10 cellular contexts compared by ENCODE assay signal in genomic region chr4:2583517-2583916, GRCh38. TPM values are rescaled to one million over a fixed set of nuclear protein-coding genes. Genes with fewer than 3 reads are reported as not detected.
DNase-seq lines count a peak whose midpoint lies in the region; ATAC-seq, FAIRE-seq and TF ChIP-seq lines count a peak whose summit lies in the region.
"Had no signal": no experiment of that assay in that cellular context is flagged by ENCODE, and none has a peak within 500 bp of the region (broad histone marks: within the 10 kb centered on the region; RNA-seq: fewer than 3 reads in every experiment).

No MANE protein-coding gene starts in this region.

- H3K79me2 ChIP-seq in HepG2 (ENCODE audit: insufficient read depth, low read length) = peaks cover 97% of the 10 kb centered on the region

- in situ Hi-C loops in HepG2 (cut with HindIII; ENCODE audit: extremely low pct_ligation_motif_present, low pct_unique_long_range_greater_than_20kb) = no loop called here

- no peak overlapping the region for H2AFZ ChIP-seq in HepG2 (ENCODE audit: low read length)

- H3K27ac Mint-ChIP-seq in HFFc6 (peak overlapping the region; percentile 37; the same call in 1 of the 2 replicates), brain (peak overlapping the region in 4 of 5 experiments; percentile 25 to 90 (median 50))

- H3K27me3 Mint-ChIP-seq in HFFc6 (ENCODE audit: insufficient read depth) = no peaks in the 10 kb centered on the region; the same call in 1 of the 2 replicates
- H3K27me3 Mint-ChIP-seq in brain = no peaks in the 10 kb centered on the region

- peak overlapping the region; percentile 57 for H3K4me2 ChIP-seq in A549
- H3K4me2 ChIP-seq in HepG2 (ENCODE audit: low read depth, low read length) = no peak overlapping the region

- TF ChIP-seq CTCF in A549 (IDR thresholded peaks at IDR 0.05) = no peak
- no peak for TF ChIP-seq CTCF in HFFc6 (IDR thresholded peaks at IDR 0.05)
- no peak for TF ChIP-seq CTCF in brain (conservative IDR thresholded peaks at IDR 0.05)
- no peak for TF ChIP-seq CTCF in HepG2 (CRISPR knock-in tag; IDR thresholded peaks at IDR 0.05)

- intact Hi-C loops in HepG2 (cut with micrococcal nuclease; ENCODE audit: unreplicated experiment) = no loop called here

- WGBS in A549 (ENCODE audit: missing lambda C conversion rate) = 53% methylated on average over 4 of the region's 4 CpGs
- WGBS in HepG2 (ENCODE audit: low lambda C conversion rate) = 54% methylated on average over 4 of the region's 4 CpGs

- no TSS peak for BruUV-seq in HepG2 (replicated peaks; lab: Mats Ljungman, UMichigan)

- peaks cover 12% of the 10 kb centered on the region for H3K36me3 Mint-ChIP-seq in HFFc6 (ENCODE audit: low read depth)
- peaks cover 60% of the 10 kb centered on the region for H3K36me3 Mint-ChIP-seq in brain

- H3K4me3 ChIP-seq in A549 (no peak overlapping the region), HepG2 (replicated peaks in 1 of 3; ENCODE audit: insufficient read depth in 1 of 3, low read depth in 2 of 3, low read length in 3 of 3) (no peak overlapping the region)

- no peak overlapping the region for H3K9ac ChIP-seq in HepG2 (ENCODE audit: insufficient read depth, low read depth, low read length)

- H3K4me1 Mint-ChIP-seq in HFFc6 (ENCODE audit: low read depth) (peaks cover 42% of the 10 kb centered on the region), brain (peaks cover 52% of the 10 kb centered on the region)

- 0 out of 5 replicates have a peak, but pooled peaks cover 0 to 1% of the 10 kb centered on the region in 2 experiments for H3K36me3 ChIP-seq in HepG2 (replicated peaks in 1 of 2; ENCODE audit: control insufficient read depth in 1 of 2, insufficient read depth in 2 of 2, low read length in 2 of 2)

- TF ChIP-seq EP300 in A549 (IDR thresholded peaks at IDR 0.05) = no peak
- no peak for TF ChIP-seq EP300 in HepG2 (IDR thresholded peaks at IDR 0.05; ENCODE audit: low read depth in 2 of 2, low read length in 2 of 2)
- TF ChIP-seq EP300 in HepG2 (CRISPR knock-in tag; IDR thresholded peaks at IDR 0.05; ENCODE audit: borderline replicate concordance) = no peak

- H3K4me1 ChIP-seq in A549 (peaks cover 17% of the 10 kb centered on the region), HepG2 (ENCODE audit: insufficient read depth, low read length) (peaks cover 31% of the 10 kb centered on the region)

- DNase-seq in A549 (ENCODE audit: low read depth in 1 of 2, low spot score in 1 of 2) (peak in 1 of 2 experiments; percentile 21), HFFc6 (no peak), HepG2 (ENCODE audit: low spot score) (no peak), NCI-H1092 (lab: John Stamatoyannopoulos, UW) (no peak), Kasumi-1 (lab: John Stamatoyannopoulos, UW) (no peak)
- DNase-seq: NCI-H1436 had no signal

- H3K9me3 ChIP-seq in A549 (no peaks in the 10 kb centered on the region), HepG2 (ENCODE audit: low read length) (no peaks in the 10 kb centered on the region)

- CTCF ChIA-PET in A549 (lab: Yijun Ruan, JAX) (no interaction called here), HepG2 (lab: Yijun Ruan, JAX; ENCODE audit: low intra/inter-chr PET ratio, low total read pairs) (no interaction called here)

- TF ChIP-seq POLR2A in A549 (IDR thresholded peaks at IDR 0.05; ENCODE audit: low read length) = no peak
- TF ChIP-seq POLR2A in HepG2 (IDR thresholded peaks at IDR 0.05; ENCODE audit: insufficient read depth in 1 of 2, low read depth in 2 of 2, low read length in 2 of 2) = no peak

- ATAC-seq in A549 (peak; percentile 24 to 61; a peak in 4 of 6 replicates), HepG2 (peak; percentile 60), HG03439 (IDR thresholded peaks at IDR 0.05; ENCODE audit: unreplicated experiment) (no peak), HG03432 (IDR thresholded peaks at IDR 0.05; ENCODE audit: unreplicated experiment) (no peak)

- H3K9me3 Mint-ChIP-seq in HFFc6 = peaks cover 4% of the 10 kb centered on the region; the same call in 1 of the 2 replicates
- H3K9me3 Mint-ChIP-seq in brain = peaks cover 9 to 29% (median 16%) of the 10 kb centered on the region in 5 experiments

- FAIRE-seq in A549 (lab: Jason Lieb, UNC) (no peak), HepG2 (lab: Jason Lieb, UNC) (no peak)
- FAIRE-seq: islet of Langerhans had no signal

- H4K20me1 ChIP-seq in HepG2 (ENCODE audit: insufficient read depth, low read length) = peaks cover 50% of the 10 kb centered on the region

- H3K27me3 ChIP-seq in HepG2 (ENCODE audit: control insufficient read depth in 1 of 2, insufficient read depth in 2 of 2, low read length in 2 of 2) = no peaks in the 10 kb centered on the region

- POLR2A ChIA-PET in A549 (lab: Yijun Ruan, JAX) (no interaction called here), HepG2 (lab: Yijun Ruan, JAX) (no interaction called here)

- peak overlapping the region; percentile 2 to 13; a peak in 1 of 6 replicates for H3K27ac ChIP-seq in A549
- H3K27ac ChIP-seq in HepG2 (ENCODE audit: extremely low read length, insufficient read depth, low read length) = peak overlapping the region; percentile 8

- H3K4me3 Mint-ChIP-seq in HFFc6 (no peak overlapping the region), brain (peak overlapping the region in 3 of 5 experiments; percentile 23 to 70 (median 27))

- TF ChIP-seq RAD21 in A549 (conservative IDR thresholded peaks at IDR 0.05 in 1 of 2, IDR thresholded peaks at IDR 0.05 in 1 of 2) (no peak), HepG2 (CRISPR knock-in tag; IDR thresholded peaks at IDR 0.05) (no peak)

TF ChIP-seq in A549, 52 proteins besides CTCF, POLR2A, EP300 and RAD21:
- peak in 1 of 2 experiments; percentile 17; a peak in 1 of 4 replicates for TF ChIP-seq CEBPB (IDR thresholded peaks at IDR 0.05)
- no peak for TF ChIP-seq NR3C1 (IDR thresholded peaks at IDR 0.05)

TF ChIP-seq in HepG2, 621 proteins besides CTCF, POLR2A, EP300 and RAD21 (continues in another document):
- TF ChIP-seq CEBPB (IDR thresholded peaks at IDR 0.05; ENCODE audit: borderline replicate concordance, low read depth, low read length) (peak; percentile 36; the same call in 1 of the 2 replicates), ZGPAT (CRISPR knock-in tag; IDR thresholded peaks at IDR 0.05) (no peak)

RNA-seq across cellular contexts. Expression of gene FAM193A, which starts 47.1 kb away (rescaled TPM):
- polyA plus RNA-seq in A549 (2011; rRNA removed) (4.5 and 5.7 TPM in 2 replicates), A549 (2017; fragmentation: RNase III; extraction: RNeasy Plus Mini Kit Qiagen cat#74134 plus additional on column Dnase treatment) (6.7 to 7.0 TPM (median 6.8 TPM) in 3 replicates), brain (ENCODE audit: insufficient read depth, low read depth, low replicate concordance) (21.6 TPM), HepG2 (2011; rRNA removed) (5.7 and 6.0 TPM in 2 replicates)
- polyA plus RNA-seq in A549 (2012; cell fraction: cytosol; rRNA removed) = 5.0 and 5.9 TPM in 2 replicates
- polyA plus RNA-seq in A549 (2012; cell fraction: nucleus; rRNA removed) = 20.2 and 22.7 TPM in 2 replicates
- polyA minus RNA-seq in A549 (2011; rRNA and poly(A)+ RNA removed) = 19.1 and 23.8 TPM in 2 replicates
- 10 to 100 TPM; 20.4 to 22.3 (median 20.8) TPM for total RNA-seq in HFFc6 (2021; fragmentation: NEBNext Ultra II Directional; extraction: Animal tissue kit (Norgen Biotek cat#: 25700))
- 7.2 and 8.7 TPM in 2 replicates for total RNA-seq in HepG2 (2016; rRNA removed; fragmentation: Illumina TruSeq; extraction: Trizol)
- total RNA-seq in HepG2 (2016; cell fraction: cytosol; rRNA removed; fragmentation: Illumina TruSeq; extraction: Trizol; ENCODE audit: low read depth) = 10.0 and 11.2 TPM in 2 replicates
- 6.1 and 8.2 TPM in 2 replicates for total RNA-seq in HepG2 (2016; cell fraction: insoluble cytoplasmic fraction; rRNA removed; fragmentation: Illumina TruSeq; extraction: Trizol)
- total RNA-seq in HepG2 (2016; cell fraction: membrane; rRNA removed; fragmentation: Illumina TruSeq; extraction: Trizol) = 9.2 and 9.9 TPM in 2 replicates
- total RNA-seq in HepG2 (2016; cell fraction: nucleus; rRNA removed; fragmentation: Illumina TruSeq; extraction: Trizol) = 12.3 and 15.0 TPM in 2 replicates
- 3.9 and 4.1 TPM in 2 replicates for polyA plus RNA-seq in HepG2 (2011; cell fraction: cytosol; rRNA removed)
- polyA plus RNA-seq in HepG2 (2011; cell fraction: nucleus; rRNA removed) = 19.7 and 23.8 TPM in 2 replicates
- polyA plus RNA-seq in HepG2 (2012) = 10.7 and 11.2 TPM in 2 replicates
- 1.3 and 1.9 TPM in 2 replicates for polyA plus RNA-seq in HepG2 (2016; cell fraction: cytosol; fragmentation: Illumina TruSeq; extraction: Trizol; ENCODE audit: low read depth)
- polyA plus RNA-seq in HepG2 (2016; cell fraction: insoluble cytoplasmic fraction; fragmentation: Illumina TruSeq; extraction: Trizol; ENCODE audit: low read depth) = 6.5 and 8.6 TPM in 2 replicates
- 3.8 and 4.2 TPM in 2 replicates for polyA plus RNA-seq in HepG2 (2016; cell fraction: membrane; fragmentation: Illumina TruSeq; extraction: Trizol; ENCODE audit: low read depth)
- 32.1 and 35.7 TPM in 2 replicates for polyA plus RNA-seq in HepG2 (2016; cell fraction: nucleus; fragmentation: Illumina TruSeq; extraction: Trizol; ENCODE audit: insufficient read depth, low read depth)
- polyA minus RNA-seq in HepG2 (2011; rRNA and poly(A)+ RNA removed; ENCODE audit: low replicate concordance) = 12.2 and 18.8 TPM in 2 replicates
- 10.0 and 11.0 TPM in 2 replicates for polyA minus RNA-seq in HepG2 (2011; cell fraction: cytosol; rRNA and poly(A)+ RNA removed)
- 28.3 and 28.6 TPM in 2 replicates for polyA minus RNA-seq in HepG2 (2011; cell fraction: nucleus; rRNA and poly(A)+ RNA removed)

Comparison
In these comparisons a context has a peak if more than half of its experiments do, and no peak if none do; other contexts are left out.
1. ATAC-seq: peak in A549 (2 of 2) and HepG2 (single experiment); none in HG03439 (single experiment) and HG03432 (single experiment).